ENCODE assay signal across 15 cellular contexts in genomic region chr3:180678231-180678630, GRCh38. TPM values are rescaled to one million over a fixed set of nuclear protein-coding genes. Genes with fewer than 3 reads are reported as not detected.
DNase-seq lines count a peak whose midpoint lies in the region; ATAC-seq and TF ChIP-seq lines count a peak whose summit lies in the region.
"Had no signal": no experiment of that assay in that cellular context is flagged by ENCODE, and none has a peak within 500 bp of the region (broad histone marks: within the 10 kb centered on the region; RNA-seq: fewer than 3 reads in every experiment).

No MANE protein-coding gene starts in this region.

- TF ChIP-seq CTCF in brain (conservative IDR thresholded peaks at IDR 0.05) = no peak
- TF ChIP-seq CTCF in progenitor cell of endocrine pancreas (IDR thresholded peaks at IDR 0.05; ENCODE audit: unreplicated experiment) = no peak

- H3K36me3 Mint-ChIP-seq in IgD-negative memory B cell = no peaks in the 10 kb centered on the region
- no peaks in the 10 kb centered on the region for H3K36me3 Mint-ChIP-seq in brain
- H3K36me3 Mint-ChIP-seq in progenitor cell of endocrine pancreas (ENCODE audit: insufficient read depth) = no peaks in the 10 kb centered on the region
- H3K36me3 Mint-ChIP-seq: CD4-positive, CD25-positive, alpha-beta regulatory T cell had no signal

- H3K27me3 Mint-ChIP-seq in IgD-negative memory B cell = peaks cover 34% of the 10 kb centered on the region
- H3K27me3 Mint-ChIP-seq in brain = peaks cover 44% of the 10 kb centered on the region
- H3K27me3 Mint-ChIP-seq in progenitor cell of endocrine pancreas = peaks cover 21% of the 10 kb centered on the region

- H3K27ac Mint-ChIP-seq in IgD-negative memory B cell (no peak overlapping the region), brain (no peak overlapping the region), progenitor cell of endocrine pancreas (no peak overlapping the region)

- peak overlapping the region in 3 of 4 donors; percentile 24 to 95 (median 76) for H3K4me3 Mint-ChIP-seq in IgD-negative memory B cell
- H3K4me3 Mint-ChIP-seq in brain = peak overlapping the region; percentile 28 to 97 (median 94)
- peak overlapping the region; percentile 49 for H3K4me3 Mint-ChIP-seq in progenitor cell of endocrine pancreas (ENCODE audit: low read depth)

- H3K9me3 Mint-ChIP-seq in IgD-negative memory B cell = peaks cover 0 to 9% (median 5%) of the 10 kb centered on the region in 3 donors
- peaks cover 0 to 9% (median 4%) of the 10 kb centered on the region in 5 experiments for H3K9me3 Mint-ChIP-seq in brain
- no peaks in the 10 kb centered on the region for H3K9me3 Mint-ChIP-seq in progenitor cell of endocrine pancreas (ENCODE audit: low read depth)

- peak; percentile 23 for ATAC-seq in GM18868 (IDR thresholded peaks at IDR 0.05; ENCODE audit: unreplicated experiment)
- ATAC-seq in GM19328 (IDR thresholded peaks at IDR 0.05; ENCODE audit: unreplicated experiment) = no peak
- ATAC-seq in HG03342 (IDR thresholded peaks at IDR 0.05; ENCODE audit: unreplicated experiment) = no peak

- H3K4me1 Mint-ChIP-seq in IgD-negative memory B cell (peaks cover 11 to 20% (median 18%) of the 10 kb centered on the region in 3 donors), brain (peaks cover 17% of the 10 kb centered on the region), progenitor cell of endocrine pancreas (ENCODE audit: low read depth) (peaks cover 6% of the 10 kb centered on the region)

- no peak for DNase-seq in progenitor cell of endocrine pancreas (ENCODE audit: low spot score, unreplicated experiment)
- DNase-seq in NCI-H1417 treated with DMSO at 0.1 percent for 48 hours (lab: John Stamatoyannopoulos, UW) = no peak
- DNase-seq: activated CD4-positive, CD25-positive, alpha-beta regulatory T cell; CD4-positive, CD25-positive, alpha-beta regulatory T cell; foreskin keratinocyte; GDM1; NCI-H2081 treated with DMSO at 0.1 percent for 48 hours; substantia nigra had no signal

RNA-seq across cellular contexts. Expression of gene CCDC39, which starts 1.1 kb away (rescaled TPM):
- polyA plus RNA-seq in IgD-negative memory B cell (not detected), brain (ENCODE audit: insufficient read depth, low read depth, low replicate concordance) (0.14 TPM)
- 0.22 and 0.29 TPM in 2 replicates for total RNA-seq in progenitor cell of endocrine pancreas
- total RNA-seq: ascending aorta; CD4-positive, CD25-positive, alpha-beta regulatory T cell; foreskin keratinocyte; smooth muscle cell had no signal
- polyA plus RNA-seq: CD4-positive, CD25-positive, alpha-beta regulatory T cell; foreskin keratinocyte; smooth muscle cell had no signal
